In genomic region chr4:182872886-182873285, GRCh38 we compare ENCODE assay signal across 28 cellular contexts.
"Had no signal": no experiment of that assay in that cellular context is flagged by ENCODE, and none has a peak within 500 bp of the region (broad histone marks: within the 10 kb centered on the region; RNA-seq: fewer than 3 reads in every experiment).

No MANE protein-coding gene starts in this region.

- ATAC-seq: activated CD4-positive, alpha-beta T cell treated with anti-CD3 and anti-CD28 coated beads for 36 hours; activated CD8-positive, alpha-beta memory T cell treated with anti-CD3 and anti-CD28 coated beads, Interleukin-2, amount 10 ng/mL, durations not matched to agents 7 days and 5 days; activated CD8-positive, alpha-beta T cell treated with anti-CD3 and anti-CD28 coated beads, Interleukin-2, amount 10 ng/mL, durations not matched to agents 7 days and 5 days; esophagus mucosa had no signal

- H3K27me3 ChIP-seq: brain microvascular endothelial cell had no signal

- DNase-seq: activated CD4-positive, alpha-beta memory T cell treated with anti-CD3 and anti-CD28 coated beads for 36 hours; activated CD4-positive, alpha-beta T cell treated with anti-CD3 and anti-CD28 coated beads for 36 hours; activated CD4-positive, alpha-beta T cell treated with anti-CD3 and anti-CD28 coated beads, Interleukin-2, amount 10 ng/mL, durations not matched to agents 24 days and 14 days; activated CD4-positive, CD25-positive, alpha-beta regulatory T cell; activated CD4-positive, CD25-positive, alpha-beta regulatory T cell treated with anti-CD3 and anti-CD28 coated beads, Interleukin-2, amount 50 U/mL, for 72 hours; activated CD8-positive, alpha-beta memory T cell treated with anti-CD3 and anti-CD28 coated beads, Interleukin-2, amount 10 ng/mL, durations not matched to agents 7 days and 5 days; activated CD8-positive, alpha-beta memory T cell treated with anti-CD3 and anti-CD28 coated beads, Interleukin-2, amount 50 U/mL, for 4 hours; activated CD8-positive, alpha-beta T cell treated with anti-CD3 and anti-CD28 coated beads, Interleukin-2, amount 10 ng/mL, durations not matched to agents 7 days and 5 days; activated gamma-delta T cell treated with Interleukin-2 at 50 U/mL for 16 hours; activated naive CD4-positive, alpha-beta T cell treated with anti-CD3 and anti-CD28 coated beads, Interleukin-2, amount 50 U/mL, for 16 hours; activated naive CD4-positive, alpha-beta T cell treated with Interleukin-2 at 50 U/mL for 16 hours; activated T-cell treated with anti-CD3 and anti-CD28 coated beads, Interleukin-2, amount 50 U/mL, for 1 hour; activated T-cell treated with anti-CD3 and anti-CD28 coated beads, Interleukin-2, amount 50 U/mL, for 48 hours; amniotic stem cell; anterior cingulate cortex; brain microvascular endothelial cell; dorsolateral prefrontal cortex; effector memory CD4-positive, alpha-beta T cell; endodermal cell; foreskin fibroblast; head of caudate nucleus; T-helper 1 cell; T-helper 2 cell had no signal

- H3K36me3 ChIP-seq: brain microvascular endothelial cell had no signal

- H3K4me3 ChIP-seq: coronary artery, dorsolateral prefrontal cortex had no signal

- H3K27ac ChIP-seq: brain microvascular endothelial cell, coronary artery, dorsolateral prefrontal cortex had no signal

- FAIRE-seq: astrocyte, bronchial epithelial cell, frontal cortex had no signal
